25 cellular contexts compared by ENCODE assay signal in genomic region chr18:12338382-12338781, GRCh38.
"Had no signal": no experiment of that assay in that cellular context is flagged by ENCODE, and none has a peak within 500 bp of the region (broad histone marks: within the 10 kb centered on the region; RNA-seq: fewer than 3 reads in every experiment).

No MANE protein-coding gene starts in this region.

- H3K36me3 ChIP-seq: breast epithelium had no signal

- H3K4me3 Mint-ChIP-seq: activated B cell treated with CpG ODN at 0.5 μM for 24 hours; activated CD4-positive, alpha-beta memory T cell treated with anti-CD3 and anti-CD28 coated beads for 36 hours; activated naive CD4-positive, alpha-beta T cell treated with anti-CD3 and anti-CD28 coated beads for 36 hours; activated naive CD8-positive, alpha-beta T cell treated with anti-CD3 and anti-CD28 coated beads, Interleukin-2, amount 10 ng/mL, durations not matched to agents 7 days and 5 days; activated T-cell treated with anti-CD3 and anti-CD28 coated beads, Interleukin-2, amount 50 U/mL, for 72 hours; naive thymus-derived CD4-positive, alpha-beta T cell; neural crest cell; type B pancreatic cell had no signal

- H3K4me3 ChIP-seq: breast epithelium, hepatocyte, lower lobe of right lung, spleen, testis had no signal

- H3K27ac Mint-ChIP-seq: activated B cell treated with CpG ODN at 0.5 μM for 24 hours; activated CD4-positive, alpha-beta memory T cell treated with anti-CD3 and anti-CD28 coated beads for 36 hours; activated naive CD4-positive, alpha-beta T cell treated with anti-CD3 and anti-CD28 coated beads for 36 hours; activated naive CD8-positive, alpha-beta T cell treated with anti-CD3 and anti-CD28 coated beads, Interleukin-2, amount 10 ng/mL, durations not matched to agents 7 days and 5 days; activated T-cell treated with anti-CD3 and anti-CD28 coated beads, Interleukin-2, amount 50 U/mL, for 72 hours; naive thymus-derived CD4-positive, alpha-beta T cell; type B pancreatic cell had no signal

- H3K4me1 Mint-ChIP-seq: activated B cell treated with CpG ODN at 0.5 μM for 24 hours; activated naive CD8-positive, alpha-beta T cell treated with anti-CD3 and anti-CD28 coated beads, Interleukin-2, amount 10 ng/mL, durations not matched to agents 7 days and 5 days had no signal

- H2AFZ ChIP-seq: hepatocyte had no signal

- DNase-seq: activated B cell treated with CpG ODN at 0.5 μM for 24 hours; activated CD4-positive, alpha-beta memory T cell treated with anti-CD3 and anti-CD28 coated beads for 36 hours; activated CD4-positive, alpha-beta T cell treated with anti-CD3 and anti-CD28 coated beads for 48 hours; activated effector memory CD4-positive, alpha-beta T cell treated with Interleukin-2 at 50 U/mL for 16 hours; activated naive CD4-positive, alpha-beta T cell treated with anti-CD3 and anti-CD28 coated beads for 36 hours; activated naive CD8-positive, alpha-beta T cell treated with anti-CD3 and anti-CD28 coated beads, Interleukin-2, amount 10 ng/mL, durations not matched to agents 7 days and 5 days; activated T-cell treated with anti-CD3 and anti-CD28 coated beads, Interleukin-2, amount 50 U/mL, for 72 hours; amniotic stem cell; cerebellar nuclear complex; cortex of kidney; erythroblast; foreskin fibroblast; lower lobe of right lung; naive thymus-derived CD4-positive, alpha-beta T cell; occipital lobe; spleen; stimulated activated CD4-positive, alpha-beta T cell treated with anti-CD3 and anti-CD28 coated beads, Interleukin-4, amount 100 ng/mL, for 1 hour; stimulated activated naive CD4-positive, alpha-beta T cell; T-helper 1 cell; T-helper 9 cell; testis had no signal

- H3K27me3 Mint-ChIP-seq: activated B cell treated with CpG ODN at 0.5 μM for 24 hours; activated CD4-positive, alpha-beta memory T cell treated with anti-CD3 and anti-CD28 coated beads for 36 hours; activated naive CD8-positive, alpha-beta T cell treated with anti-CD3 and anti-CD28 coated beads, Interleukin-2, amount 10 ng/mL, durations not matched to agents 7 days and 5 days; naive thymus-derived CD4-positive, alpha-beta T cell; type B pancreatic cell had no signal

- H3K4me1 ChIP-seq: breast epithelium, lower lobe of right lung, spleen had no signal

- H3K79me2 ChIP-seq: hepatocyte had no signal

- H3K9me3 Mint-ChIP-seq: activated B cell treated with CpG ODN at 0.5 μM for 24 hours; activated CD4-positive, alpha-beta memory T cell treated with anti-CD3 and anti-CD28 coated beads for 36 hours; activated naive CD4-positive, alpha-beta T cell treated with anti-CD3 and anti-CD28 coated beads for 36 hours; activated naive CD8-positive, alpha-beta T cell treated with anti-CD3 and anti-CD28 coated beads, Interleukin-2, amount 10 ng/mL, durations not matched to agents 7 days and 5 days; activated T-cell treated with anti-CD3 and anti-CD28 coated beads, Interleukin-2, amount 50 U/mL, for 72 hours; naive thymus-derived CD4-positive, alpha-beta T cell; neural crest cell; type B pancreatic cell had no signal

- H3K4me2 ChIP-seq: hepatocyte had no signal

- H3K27me3 ChIP-seq: breast epithelium, hepatocyte, spleen, testis had no signal

- ATAC-seq: activated T-cell treated with anti-CD3 and anti-CD28 coated beads, Interleukin-2, amount 50 U/mL, for 72 hours; lower lobe of right lung; naive thymus-derived CD4-positive, alpha-beta T cell had no signal

- H3K9me3 ChIP-seq: breast epithelium, lower lobe of right lung, spleen, testis had no signal

- H3K27ac ChIP-seq: breast epithelium, hepatocyte, lower lobe of right lung, spleen, testis had no signal
